8 cellular contexts compared by ENCODE assay signal in the genomic region with DNA sequence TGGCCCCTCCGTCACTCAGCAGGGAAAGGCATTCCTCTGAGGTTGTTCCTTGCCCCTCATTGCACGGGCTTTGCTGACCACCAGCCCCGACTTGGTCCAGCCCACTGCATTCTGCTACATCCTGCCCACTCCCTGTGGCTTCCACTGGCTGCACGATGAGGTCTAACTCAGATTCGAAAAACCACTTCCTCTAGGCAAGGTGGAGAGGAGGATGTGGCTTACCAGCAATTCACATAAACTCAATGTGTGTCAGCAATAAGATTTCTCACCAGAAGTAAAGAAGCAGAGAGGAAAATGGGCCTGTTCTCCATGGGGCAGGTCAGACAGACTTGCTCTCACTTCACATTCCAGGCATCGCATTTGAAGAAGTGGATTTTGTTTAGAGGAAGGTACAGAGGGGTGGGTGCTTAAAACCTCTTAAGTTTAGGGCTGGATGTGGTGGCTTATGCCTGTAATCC. TPM values are rescaled to one million over a fixed set of nuclear protein-coding genes. Genes with fewer than 3 reads are reported as not detected.
DNase-seq lines count a peak whose midpoint lies in the region; ATAC-seq and TF ChIP-seq lines count a peak whose summit lies in the region.

No MANE protein-coding gene starts in this region.

- peak; percentile 47 for DNase-seq in AG20443 (ENCODE audit: low spot score)
- DNase-seq in GM19238 (ENCODE audit: insufficient read length, low spot score) = peak; percentile 81
- peak in 4 of 5 experiments; percentile 39 to 98 (median 67) for DNase-seq in T-helper 2 cell
- DNase-seq in effector memory CD4-positive, alpha-beta T cell = peak; percentile 56 to 59 (median 57)
- no peak for DNase-seq in NCI-H345 treated with DMSO at 0.1 percent for 48 hours (lab: John Stamatoyannopoulos, UW; ENCODE audit: unreplicated experiment)
- no peak for DNase-seq in coronary artery (ENCODE audit: low spot score)
- DNase-seq in SK-N-SH = no peak

- peak overlapping the region; percentile 3 for H3K4me3 ChIP-seq in effector memory CD4-positive, alpha-beta T cell (ENCODE audit: insufficient read depth, low read depth, low read length, poor library complexity, severe bottlenecking)
- H3K4me3 ChIP-seq in coronary artery = no peak overlapping the region
- H3K4me3 ChIP-seq in SK-N-SH (ENCODE audit: low read depth in 2 of 2, low read length in 1 of 2) = no peak overlapping the region

- H3K9ac ChIP-seq in SK-N-SH = no peak overlapping the region

- TF ChIP-seq CTCF in coronary artery (IDR thresholded peaks at IDR 0.05) = no peak
- no peak for TF ChIP-seq CTCF in SK-N-SH (IDR thresholded peaks at IDR 0.05)

- H3K36me3 ChIP-seq in effector memory CD4-positive, alpha-beta T cell (ENCODE audit: control insufficient read depth, insufficient read depth, low read length) = peaks cover 4% of the 10 kb centered on the region
- H3K36me3 ChIP-seq in SK-N-SH (replicated peaks in 1 of 2; ENCODE audit: control insufficient read depth in 1 of 2, insufficient read depth in 2 of 2, low read length in 1 of 2) = peaks cover 0 to 1% of the 10 kb centered on the region in 2 experiments

- POLR2A ChIA-PET in SK-N-SH (lab: Yijun Ruan, JAX) = no interaction called here

- no peak for TF ChIP-seq RAD21 in SK-N-SH (IDR thresholded peaks at IDR 0.05; ENCODE audit: low read length)

- H3K9me2 ChIP-seq in SK-N-SH = no peaks in the 10 kb centered on the region

- TF ChIP-seq EP300 in SK-N-SH (IDR thresholded peaks at IDR 0.05; ENCODE audit: borderline replicate concordance in 1 of 2, low read depth in 1 of 2, low read length in 1 of 2) = no peak

- CTCF ChIA-PET in SK-N-SH (lab: Yijun Ruan, JAX) = interaction anchor here (0.8 kb wide), 1 partner anchor 8 kb away, joined by 3 read pairs; no protein-coding TSS in a partner anchor

- no peaks in the 10 kb centered on the region for H3F3A ChIP-seq in SK-N-SH (replicated peaks; ENCODE audit: insufficient read depth)

- no peaks in the 10 kb centered on the region for H3K79me2 ChIP-seq in SK-N-SH (ENCODE audit: insufficient read depth)

- ATAC-seq in HG03159 (IDR thresholded peaks at IDR 0.05; ENCODE audit: unreplicated experiment) = peak; percentile 65

- H3K27ac ChIP-seq in effector memory CD4-positive, alpha-beta T cell (ENCODE audit: insufficient read depth, low read length, poor library complexity, severe bottlenecking) = peak overlapping the region; percentile 89
- H3K27ac ChIP-seq in coronary artery (no peak overlapping the region), SK-N-SH (ENCODE audit: low read depth in 2 of 2, low read length in 1 of 2) (no peak overlapping the region)

- H3K27me3 ChIP-seq in effector memory CD4-positive, alpha-beta T cell (replicated peaks; ENCODE audit: control insufficient read depth, insufficient read depth, low read length, poor library complexity, severe bottlenecking) = no peaks in the 10 kb centered on the region
- H3K27me3 ChIP-seq in SK-N-SH (ENCODE audit: insufficient read depth) = no peaks in the 10 kb centered on the region

- H3K9me3 ChIP-seq in effector memory CD4-positive, alpha-beta T cell (ENCODE audit: control insufficient read depth, low read length) = no peaks in the 10 kb centered on the region
- no peaks in the 10 kb centered on the region for H3K9me3 ChIP-seq in SK-N-SH

- peaks cover 87% of the 10 kb centered on the region for H3K4me1 ChIP-seq in effector memory CD4-positive, alpha-beta T cell (ENCODE audit: control insufficient read depth, insufficient read depth, low read length, poor library complexity, severe bottlenecking)
- H3K4me1 ChIP-seq in SK-N-SH (ENCODE audit: control insufficient read depth in 1 of 2, insufficient read depth in 2 of 2, low read depth in 1 of 2, low read length in 1 of 2) = no peaks in the 10 kb centered on the region; a peak in 1 of 4 replicates

- no peak overlapping the region for H2AFZ ChIP-seq in SK-N-SH (ENCODE audit: low read depth)

- H3K4me2 ChIP-seq in SK-N-SH = no peak overlapping the region

- WGBS in SK-N-SH (ENCODE audit: low lambda C conversion rate) = 76% methylated on average over 5 of the region's 6 CpGs

- no peaks in the 10 kb centered on the region for H4K20me1 ChIP-seq in SK-N-SH (ENCODE audit: insufficient read depth)

TF ChIP-seq in SK-N-SH, 30 proteins besides CTCF, POLR2A, EP300 and RAD21:
- TF ChIP-seq EZH2phosphoT487 (IDR thresholded peaks at IDR 0.05; ENCODE audit: borderline replicate concordance, low read depth) = no peak
- TF ChIP-seq, protein P1, sequence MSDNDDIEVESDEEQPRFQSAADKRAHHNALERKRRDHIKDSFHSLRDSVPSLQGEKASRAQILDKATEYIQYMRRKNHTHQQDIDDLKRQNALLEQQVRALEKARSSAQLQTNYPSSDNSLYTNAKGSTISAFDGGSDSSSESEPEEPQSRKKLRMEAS (IDR thresholded peaks at IDR 0.05; ENCODE audit: low read depth) = no peak
- TF ChIP-seq GATA2 (CRISPR knock-in tag; IDR thresholded peaks at IDR 0.05) = no peak
- no peak for TF ChIP-seq FOSL2 (IDR thresholded peaks at IDR 0.05; ENCODE audit: borderline replicate concordance, low read depth)

RNA-seq across cellular contexts. Expression of gene GPR68, which starts 14.7 kb away (rescaled TPM):
- polyA plus RNA-seq in SK-N-SH (2012; rRNA removed) = 0.18 and 0.62 TPM in 2 replicates
- 0.26 and 0.49 TPM in 2 replicates for polyA plus RNA-seq in SK-N-SH (2012; cell fraction: cytosol; rRNA removed)
- 0.63 and 1.2 TPM in 2 replicates for polyA plus RNA-seq in SK-N-SH (2012; cell fraction: nucleus; rRNA removed)

Comparison
In these comparisons a context has a peak if more than half of its experiments do, and no peak if none do; other contexts are left out.
1. DNase-seq: peak in AG20443 (single experiment), GM19238 (single experiment), T-helper 2 cell (4 of 5) and effector memory CD4-positive, alpha-beta T cell (3 of 3); none in NCI-H345 treated with DMSO at 0.1 percent for 48 hours (single experiment), coronary artery (single experiment) and SK-N-SH (single experiment).